ENCODE assay signal across 33 cellular contexts in the genomic region with DNA sequence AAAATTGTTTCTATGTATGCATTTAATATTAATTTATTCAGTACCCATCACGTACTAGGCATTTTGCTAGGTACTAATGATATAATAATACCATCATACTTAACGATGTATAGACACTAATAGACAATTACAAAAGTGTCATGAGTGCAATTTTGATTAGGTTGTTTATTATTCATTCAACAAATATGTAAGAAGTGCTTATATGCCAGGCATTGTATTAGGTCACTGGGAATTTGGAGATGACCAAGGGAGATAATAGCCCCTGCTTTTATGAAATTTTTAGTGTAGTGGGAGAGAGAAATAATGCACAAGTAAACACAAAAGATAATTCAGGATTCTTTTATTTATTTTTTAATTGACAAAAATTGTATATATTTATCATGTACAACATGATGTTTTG. TPM values are rescaled to one million over a fixed set of nuclear protein-coding genes. Genes with fewer than 3 reads are reported as not detected.
"Had no signal": no experiment of that assay in that cellular context is flagged by ENCODE, and none has a peak within 500 bp of the region (broad histone marks: within the 10 kb centered on the region; RNA-seq: fewer than 3 reads in every experiment).

No MANE protein-coding gene starts in this region.

- ATAC-seq: stimulated activated effector memory CD8-positive, alpha-beta T cell treated with anti-CD3 and anti-CD28 coated beads, Interleukin-12 subunit alpha, Interleukin-12 subunit beta, amount 100 ng/mL, for 72 hours; stimulated activated memory B cell treated with anti-CD40 and anti-IgM and Interleukin-4, amounts not matched to agents 10 μg/mL and 1 μg/mL and 100 μg/mL, for 72 hours; stimulated activated naive B cell treated with anti-CD40 and anti-IgM and Interleukin-4, amounts not matched to agents 10 μg/mL and 1 μg/mL and 100 μg/mL, for 72 hours; stimulated activated naive CD8-positive, alpha-beta T cell treated with anti-CD3 and anti-CD28 coated beads, Interleukin-15, amount 100 ng/mL, for 72 hours; stimulated activated naive CD8-positive, alpha-beta T cell treated with anti-CD3 and anti-CD28 coated beads, Interleukin-15, Interleukin-2, amounts not matched to agents 100 U/mL and 50 U/mL, for 24 hours; upper lobe of right lung had no signal

- FAIRE-seq: urothelium cell line had no signal

- H3K27ac Mint-ChIP-seq: stimulated activated effector memory CD8-positive, alpha-beta T cell treated with anti-CD3 and anti-CD28 coated beads, Interleukin-12 subunit alpha, Interleukin-12 subunit beta, amount 100 ng/mL, for 72 hours; stimulated activated memory B cell treated with anti-CD40 and anti-IgM and Interleukin-4, amounts not matched to agents 10 μg/mL and 1 μg/mL and 100 μg/mL, for 72 hours; stimulated activated naive B cell treated with anti-CD40 and anti-IgM and Interleukin-4, amounts not matched to agents 10 μg/mL and 1 μg/mL and 100 μg/mL, for 72 hours; stimulated activated naive CD8-positive, alpha-beta T cell treated with anti-CD3 and anti-CD28 coated beads, Interleukin-15, amount 100 ng/mL, for 72 hours; stimulated activated naive CD8-positive, alpha-beta T cell treated with anti-CD3 and anti-CD28 coated beads, Interleukin-15, Interleukin-2, amounts not matched to agents 100 ng/mL and 50 ng/mL, for 24 hours; type B pancreatic cell had no signal

- H3K27ac ChIP-seq: stomach, suprapubic skin, testis, thoracic aorta, thyroid gland, tibial artery, tibial nerve, transverse colon, upper lobe of left lung, upper lobe of right lung, uterus, vagina had no signal

- H3K27me3 ChIP-seq: stomach, suprapubic skin, testis, thyroid gland, tibial artery, tibial nerve, upper lobe of left lung, upper lobe of right lung, uterus, vagina had no signal

- DNase-seq: stimulated activated CD4-positive, alpha-beta T cell treated with anti-CD3 and anti-CD28 coated beads, Interleukin-2, amount 100 ng/mL, for 48 hours; stimulated activated CD4-positive, alpha-beta T cell treated with anti-CD3 and anti-CD28 coated beads, Interleukin-4, amount 100 ng/mL, for 1 hour; stimulated activated CD4-positive, alpha-beta T cell treated with anti-CD3 and anti-CD28 coated beads, Interleukin-4, amount 100 ng/mL, for 24 hours; stimulated activated CD4-positive, alpha-beta T cell treated with anti-CD3 and anti-CD28 coated beads, Interleukin-4, amount 100 ng/mL, for 4 hours; stimulated activated CD8-positive, alpha-beta memory T cell treated with anti-CD3 and anti-CD28 coated beads, Interleukin-4, amount 100 ng/mL, for 48 hours; stimulated activated naive B cell treated with anti-CD40 and anti-IgM and Interleukin-4, amounts not matched to agents 10 μg/mL and 1 μg/mL and 100 μg/mL, for 72 hours; stimulated activated naive CD4-positive, alpha-beta T cell; stimulated activated naive CD4-positive, alpha-beta T cell treated with Interleukin-2 at 50 U/mL for 16 hours; stimulated activated naive CD8-positive, alpha-beta T cell treated with anti-CD3 and anti-CD28 coated beads, Interleukin-15, amount 100 ng/mL, for 72 hours; stimulated activated naive CD8-positive, alpha-beta T cell treated with anti-CD3 and anti-CD28 coated beads, Interleukin-15, Interleukin-2, amounts not matched to agents 100 U/mL and 50 U/mL, for 24 hours; stomach; substantia nigra; testis; thyroid gland; tibial artery; transverse colon; upper lobe of left lung; upper lobe of right lung; uterus had no signal

- H3K4me3 ChIP-seq: stomach, suprapubic skin, testis, thoracic aorta, thyroid gland, tibial artery, tibial nerve, transverse colon, upper lobe of left lung, upper lobe of right lung, uterus, vagina had no signal

- H3K36me3 ChIP-seq: stomach, suprapubic skin, thoracic aorta, thyroid gland, tibial artery, tibial nerve, transverse colon, upper lobe of left lung, upper lobe of right lung, uterus, vagina had no signal

- H3K36me3 Mint-ChIP-seq: stimulated activated effector memory CD8-positive, alpha-beta T cell treated with anti-CD3 and anti-CD28 coated beads, Interleukin-12 subunit alpha, Interleukin-12 subunit beta, amount 100 ng/mL, for 72 hours; stimulated activated memory B cell treated with anti-CD40 and anti-IgM and Interleukin-4, amounts not matched to agents 10 μg/mL and 1 μg/mL and 100 μg/mL, for 72 hours; stimulated activated naive B cell treated with anti-CD40 and anti-IgM and Interleukin-4, amounts not matched to agents 10 μg/mL and 1 μg/mL and 100 μg/mL, for 72 hours; type B pancreatic cell had no signal

- H3K4me1 ChIP-seq: stomach, suprapubic skin, testis, thyroid gland, tibial artery, tibial nerve, transverse colon, upper lobe of left lung, upper lobe of right lung, uterus, vagina had no signal

- H3K4me1 Mint-ChIP-seq: stimulated activated effector memory CD8-positive, alpha-beta T cell treated with anti-CD3 and anti-CD28 coated beads, Interleukin-12 subunit alpha, Interleukin-12 subunit beta, amount 100 ng/mL, for 72 hours; stimulated activated memory B cell treated with anti-CD40 and anti-IgM and Interleukin-4, amounts not matched to agents 10 μg/mL and 1 μg/mL and 100 μg/mL, for 72 hours; stimulated activated naive B cell treated with anti-CD40 and anti-IgM and Interleukin-4, amounts not matched to agents 10 μg/mL and 1 μg/mL and 100 μg/mL, for 72 hours; stimulated activated naive CD8-positive, alpha-beta T cell treated with anti-CD3 and anti-CD28 coated beads, Interleukin-15, amount 100 ng/mL, for 72 hours had no signal

- H3K9me3 ChIP-seq: stomach, suprapubic skin, testis, thoracic aorta, thyroid gland, tibial artery, transverse colon, upper lobe of left lung, upper lobe of right lung, uterus, vagina had no signal

- H3K4me3 Mint-ChIP-seq: stimulated activated effector memory CD8-positive, alpha-beta T cell treated with anti-CD3 and anti-CD28 coated beads, Interleukin-12 subunit alpha, Interleukin-12 subunit beta, amount 100 ng/mL, for 72 hours; stimulated activated memory B cell treated with anti-CD40 and anti-IgM and Interleukin-4, amounts not matched to agents 10 μg/mL and 1 μg/mL and 100 μg/mL, for 72 hours; stimulated activated naive B cell treated with anti-CD40 and anti-IgM and Interleukin-4, amounts not matched to agents 10 μg/mL and 1 μg/mL and 100 μg/mL, for 72 hours; stimulated activated naive CD8-positive, alpha-beta T cell treated with anti-CD3 and anti-CD28 coated beads, Interleukin-15, amount 100 ng/mL, for 72 hours; stimulated activated naive CD8-positive, alpha-beta T cell treated with anti-CD3 and anti-CD28 coated beads, Interleukin-15, Interleukin-2, amounts not matched to agents 100 ng/mL and 50 ng/mL, for 24 hours; type B pancreatic cell had no signal

- H3K9me3 Mint-ChIP-seq: stimulated activated effector memory CD8-positive, alpha-beta T cell treated with anti-CD3 and anti-CD28 coated beads, Interleukin-12 subunit alpha, Interleukin-12 subunit beta, amount 100 ng/mL, for 72 hours; stimulated activated memory B cell treated with anti-CD40 and anti-IgM and Interleukin-4, amounts not matched to agents 10 μg/mL and 1 μg/mL and 100 μg/mL, for 72 hours; stimulated activated naive B cell treated with anti-CD40 and anti-IgM and Interleukin-4, amounts not matched to agents 10 μg/mL and 1 μg/mL and 100 μg/mL, for 72 hours; stimulated activated naive CD8-positive, alpha-beta T cell treated with anti-CD3 and anti-CD28 coated beads, Interleukin-15, amount 100 ng/mL, for 72 hours; stimulated activated naive CD8-positive, alpha-beta T cell treated with anti-CD3 and anti-CD28 coated beads, Interleukin-15, Interleukin-2, amounts not matched to agents 100 ng/mL and 50 ng/mL, for 24 hours; type B pancreatic cell had no signal

RNA-seq across cellular contexts. Expression of a gene that starts 18.6 kb away (rescaled TPM):
- total RNA-seq: stomach, subcutaneous adipose tissue, suprapubic skin, temporal lobe, thoracic aorta, thyroid gland, tibial nerve, transverse colon, upper lobe of left lung, upper lobe of right lung, ureter, urinary bladder, uterus, vagina had no signal
- polyA plus RNA-seq: stomach, thymus, urinary bladder had no signal
